8 cellular contexts compared by ENCODE assay signal in the genomic region with DNA sequence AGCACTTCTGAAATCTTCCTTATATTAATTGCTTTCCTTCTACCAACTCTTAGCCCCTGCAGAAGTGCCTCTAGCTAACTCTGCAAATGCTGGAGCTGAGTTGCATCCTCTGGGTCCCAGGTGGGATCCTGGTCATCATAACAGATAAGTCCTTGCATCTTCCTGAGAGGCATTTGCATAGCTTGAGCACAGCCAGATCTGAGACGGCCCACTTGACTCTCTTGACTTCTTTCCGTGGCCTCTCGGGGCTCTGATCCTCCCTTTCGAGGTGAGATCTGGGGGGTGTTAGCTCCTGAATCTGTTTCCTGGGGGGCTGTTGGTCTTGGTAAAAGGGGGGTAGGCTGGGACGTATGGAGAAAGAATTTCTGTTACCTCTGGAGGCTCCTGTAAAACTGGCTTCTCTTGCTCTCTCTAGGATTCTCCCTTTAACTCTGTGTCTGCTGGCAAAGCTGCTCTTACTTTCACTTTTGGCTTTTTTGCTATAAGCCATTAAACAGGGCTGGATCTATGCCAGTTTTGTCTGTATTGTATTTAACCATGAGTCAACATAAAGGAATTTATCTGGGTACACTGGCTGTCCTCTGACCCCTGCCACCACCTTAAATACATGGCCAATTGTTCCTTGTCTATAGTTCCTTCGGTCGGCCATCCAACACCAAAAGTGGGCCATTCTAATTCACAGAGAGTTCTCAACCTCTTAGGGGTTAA.
DNase-seq lines count a peak whose midpoint lies in the region; ATAC-seq, FAIRE-seq and TF ChIP-seq lines count a peak whose summit lies in the region.

No MANE protein-coding gene starts in this region.

- no peaks in the 10 kb centered on the region for H3K27me3 ChIP-seq in A673 (replicated peaks; ENCODE audit: insufficient read depth, low read depth, low read length, poor library complexity)

- peak overlapping the region; percentile 38 for H3K4me3 ChIP-seq in A673 (ENCODE audit: low read depth, low read length, poor library complexity, severe bottlenecking)

- no peak overlapping the region for H3K4me3 Mint-ChIP-seq in activated CD8-positive, alpha-beta T cell treated with anti-CD3 and anti-CD28 coated beads, Interleukin-2, amount 10 ng/mL, durations not matched to agents 7 days and 5 days

- BruUV-seq in A673 (replicated peaks; lab: Mats Ljungman, UMichigan) = no TSS peak

- DNase-seq in A673 (ENCODE audit: low spot score) (peak; percentile 56), kidney glomerular epithelial cell (lab: John Stamatoyannopoulos, UW) (peak; percentile 67), urothelium cell line (ENCODE audit: low spot score) (peak; percentile 25), SIG-M5 treated with dmso at 0.1 percent for 504 hours (lab: John Stamatoyannopoulos, UW; ENCODE audit: unreplicated experiment) (no peak)
- peak; percentile 25 for DNase-seq in activated CD8-positive, alpha-beta T cell treated with anti-CD3 and anti-CD28 coated beads, Interleukin-2, amount 10 ng/mL, durations not matched to agents 7 days and 5 days
- no peak for DNase-seq in activated T-cell treated with anti-CD3 and anti-CD28 coated beads, Interleukin-2, amount 50 U/mL, for 1 hour

- H3K36me3 ChIP-seq in A673 (ENCODE audit: insufficient read depth, low read length, poor library complexity, severe bottlenecking) = no peaks in the 10 kb centered on the region

- H3K9me3 ChIP-seq in A673 (ENCODE audit: low read depth, low read length, poor library complexity, severe bottlenecking) = no peaks in the 10 kb centered on the region

- no peaks in the 10 kb centered on the region for H3K36me3 Mint-ChIP-seq in activated CD8-positive, alpha-beta T cell treated with anti-CD3 and anti-CD28 coated beads, Interleukin-2, amount 10 ng/mL, durations not matched to agents 7 days and 5 days (ENCODE audit: low read depth)

- POLR2A ChIA-PET in A673 (lab: Charles Lee; ENCODE audit: low non-redundant PET) = interaction anchor here (0.6 kb wide), 1 partner anchor 32 kb away, joined by 3 read pairs; no protein-coding TSS in a partner anchor
- POLR2A ChIA-PET in activated CD8-positive, alpha-beta T cell treated with anti-CD3 and anti-CD28 coated beads, Interleukin-2, amount 10 ng/mL, durations not matched to agents 7 days and 5 days (lab: Charles Lee) = no interaction called here

- H3K27ac ChIP-seq in A673 (ENCODE audit: low read depth, low read length, poor library complexity, severe bottlenecking) = peak overlapping the region; percentile 35

- ATAC-seq in GM18907 (IDR thresholded peaks at IDR 0.05; ENCODE audit: unreplicated experiment) = peak; percentile 79
- ATAC-seq in HG03442 (IDR thresholded peaks at IDR 0.05; ENCODE audit: unreplicated experiment) = peak; percentile 60
- peak; percentile 60 for ATAC-seq in activated CD8-positive, alpha-beta T cell treated with anti-CD3 and anti-CD28 coated beads, Interleukin-2, amount 10 ng/mL, durations not matched to agents 7 days and 5 days

- CTCF ChIA-PET in A673 (lab: Charles Lee) = no interaction called here
- CTCF ChIA-PET in activated CD8-positive, alpha-beta T cell treated with anti-CD3 and anti-CD28 coated beads, Interleukin-2, amount 10 ng/mL, durations not matched to agents 7 days and 5 days (lab: Charles Lee) = interaction anchor here (0.7 kb wide), 1 partner anchor 751 kb away, joined by 4 read pairs; no protein-coding TSS in a partner anchor

- H3K27me3 Mint-ChIP-seq in activated CD8-positive, alpha-beta T cell treated with anti-CD3 and anti-CD28 coated beads, Interleukin-2, amount 10 ng/mL, durations not matched to agents 7 days and 5 days (ENCODE audit: low read depth) = no peaks in the 10 kb centered on the region

- H3K9me3 Mint-ChIP-seq in activated CD8-positive, alpha-beta T cell treated with anti-CD3 and anti-CD28 coated beads, Interleukin-2, amount 10 ng/mL, durations not matched to agents 7 days and 5 days (ENCODE audit: insufficient read depth) = no peaks in the 10 kb centered on the region

- no peaks in the 10 kb centered on the region for H3K4me1 ChIP-seq in A673 (ENCODE audit: insufficient read depth, low read length, poor library complexity, severe bottlenecking)

- no peak for FAIRE-seq in urothelium cell line (lab: Jason Lieb, UNC)

- no peak for TF ChIP-seq CTCF in A673 (conservative IDR thresholded peaks at IDR 0.05; ENCODE audit: low read depth, low read length)

- intact Hi-C loops in A673 (cut with micrococcal nuclease; ENCODE audit: unreplicated experiment) = no loop called here

- no peaks in the 10 kb centered on the region for H3K4me1 Mint-ChIP-seq in activated CD8-positive, alpha-beta T cell treated with anti-CD3 and anti-CD28 coated beads, Interleukin-2, amount 10 ng/mL, durations not matched to agents 7 days and 5 days (ENCODE audit: low read depth)

- H3K27ac Mint-ChIP-seq in activated CD8-positive, alpha-beta T cell treated with anti-CD3 and anti-CD28 coated beads, Interleukin-2, amount 10 ng/mL, durations not matched to agents 7 days and 5 days = no peak overlapping the region

Comparison
In these comparisons a context has a peak if more than half of its experiments do, and no peak if none do; other contexts are left out.
1. DNase-seq: peak in A673 (single experiment), activated CD8-positive, alpha-beta T cell treated with anti-CD3 and anti-CD28 coated beads, Interleukin-2, amount 10 ng/mL, durations not matched to agents 7 days and 5 days (single experiment), kidney glomerular epithelial cell (single experiment) and urothelium cell line (single experiment); none in SIG-M5 treated with dmso at 0.1 percent for 504 hours (single experiment) and activated T-cell treated with anti-CD3 and anti-CD28 coated beads, Interleukin-2, amount 50 U/mL, for 1 hour (single experiment).
2. Peak in every context shown above with its lines, with median percentiles within 50 percentile points of each other: ATAC-seq.